Comparison of ENCODE assay signal across 13 cellular contexts in the genomic region with DNA sequence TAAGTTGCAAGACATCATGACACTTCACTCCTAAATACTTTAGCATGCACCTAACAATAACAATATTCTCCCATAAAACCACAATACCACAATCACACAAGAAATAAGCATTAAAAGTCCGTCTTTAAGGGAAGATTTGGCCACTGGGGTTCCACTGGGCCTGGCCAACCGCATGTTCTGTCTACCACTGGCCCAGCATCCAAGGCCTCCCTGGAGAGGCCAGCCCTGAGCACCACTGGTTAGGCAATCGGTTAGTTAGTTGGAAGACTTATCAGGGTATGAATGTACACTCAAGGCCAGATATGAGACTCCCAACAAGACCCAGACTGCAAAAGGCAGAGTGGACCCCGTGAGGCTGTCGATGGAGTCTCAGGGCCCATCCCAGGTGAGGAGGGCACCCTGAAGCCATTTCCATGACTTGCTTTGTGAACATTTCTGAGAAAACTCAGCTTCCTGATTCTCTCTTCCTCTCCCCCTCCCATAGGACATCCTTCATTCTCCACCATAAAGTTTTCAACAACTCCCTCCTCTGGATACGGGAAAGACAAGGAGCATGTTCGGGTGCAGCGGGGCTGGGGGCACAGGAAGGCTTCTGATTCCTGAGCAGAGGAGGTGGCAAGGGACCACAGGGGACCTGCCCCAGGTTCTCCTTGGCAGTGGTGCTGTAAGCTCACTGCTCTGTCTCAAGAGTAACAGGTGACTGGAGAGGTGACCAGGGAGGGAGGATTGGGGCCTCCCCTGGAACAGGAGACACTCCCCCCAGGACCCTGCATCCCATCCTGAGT. TPM values are rescaled to one million over a fixed set of nuclear protein-coding genes. Genes with fewer than 3 reads are reported as not detected.
DNase-seq lines count a peak whose midpoint lies in the region; ATAC-seq, FAIRE-seq and TF ChIP-seq lines count a peak whose summit lies in the region.
"Had no signal": no experiment of that assay in that cellular context is flagged by ENCODE, and none has a peak within 500 bp of the region (broad histone marks: within the 10 kb centered on the region; RNA-seq: fewer than 3 reads in every experiment).

No MANE protein-coding gene starts in this region.

- no peaks in the 10 kb centered on the region for H3K9me2 ChIP-seq in PC-3 (replicated peaks; ENCODE audit: low read length)

- BruUV-seq in PC-3 (replicated peaks; lab: Mats Ljungman, UMichigan): no TSS peak
- no TSS peak for BruUV-seq in endothelial cell of umbilical vein (replicated peaks; lab: Mats Ljungman, UMichigan)

- peaks cover 68% of the 10 kb centered on the region for H3K4me1 ChIP-seq in PC-3 (ENCODE audit: insufficient read depth, low read length)
- peaks cover 80% of the 10 kb centered on the region for H3K4me1 ChIP-seq in endothelial cell of umbilical vein (ENCODE audit: control insufficient read depth, extremely low read depth, insufficient read depth, low read length)
- H3K4me1 ChIP-seq in osteoblast (ENCODE audit: insufficient read depth, low read length): peaks cover 65% of the 10 kb centered on the region

- no peak overlapping the region for H2AFZ ChIP-seq in PC-3 (ENCODE audit: low read length)
- no peak overlapping the region for H2AFZ ChIP-seq in endothelial cell of umbilical vein (ENCODE audit: low read depth, low read length)
- no peak overlapping the region for H2AFZ ChIP-seq in osteoblast (ENCODE audit: low read length)

- H3K9me3 ChIP-seq in PC-3 (ENCODE audit: low read length) (no peaks in the 10 kb centered on the region), endothelial cell of umbilical vein (replicated peaks; ENCODE audit: control insufficient read depth, insufficient read depth, low read length) (no peaks in the 10 kb centered on the region), osteoblast (ENCODE audit: low read depth, low read length) (no peaks in the 10 kb centered on the region)

- intact Hi-C loops in PC-3 (cut with micrococcal nuclease): no loop called here
- intact Hi-C loops in endothelial cell of umbilical vein (cut with micrococcal nuclease): no loop called here

- H3K4me3 ChIP-seq in PC-3 (ENCODE audit: low read length): no peak overlapping the region
- H3K4me3 ChIP-seq in endothelial cell of umbilical vein (replicated peaks in 1 of 3; ENCODE audit: insufficient read depth in 1 of 3, low read depth in 1 of 3, low read length in 3 of 3): no peak overlapping the region
- no peak overlapping the region for H3K4me3 ChIP-seq in osteoblast (ENCODE audit: insufficient read depth, low read length)

- H3K36me3 ChIP-seq in PC-3 (ENCODE audit: low read depth, low read length): peaks cover 50% of the 10 kb centered on the region
- peaks cover 0 to 4% of the 10 kb centered on the region in 2 experiments for H3K36me3 ChIP-seq in endothelial cell of umbilical vein (ENCODE audit: control insufficient read depth in 2 of 2, extremely low read depth in 1 of 2, insufficient read depth in 2 of 2, low read length in 2 of 2)
- peaks cover 6% of the 10 kb centered on the region for H3K36me3 ChIP-seq in osteoblast (ENCODE audit: insufficient read depth, low read length)

- H3K27me3 ChIP-seq in PC-3 (ENCODE audit: low read length): no peaks in the 10 kb centered on the region
- H3K27me3 ChIP-seq in endothelial cell of umbilical vein (ENCODE audit: control insufficient read depth in 2 of 2, insufficient read depth in 2 of 2, low read length in 2 of 2): no peaks in the 10 kb centered on the region
- H3K27me3 ChIP-seq in osteoblast (ENCODE audit: insufficient read depth, low read length): no peaks in the 10 kb centered on the region

- H3K79me2 ChIP-seq in PC-3 (ENCODE audit: low read length) (peaks cover 100% of the 10 kb centered on the region), endothelial cell of umbilical vein (ENCODE audit: control insufficient read depth, insufficient read depth, low read length) (peaks cover 89% of the 10 kb centered on the region), osteoblast (ENCODE audit: insufficient read depth, low read length) (peaks cover 95% of the 10 kb centered on the region)

- DNase-seq in AG20443 (ENCODE audit: low spot score) (peak; percentile 54), PC-3 (no peak), endothelial cell of umbilical vein (ENCODE audit: low read depth, low spot score) (no peak), osteoblast (ENCODE audit: insufficient read length, low spot score, missing footprints) (no peak), AG08396 (ENCODE audit: low spot score) (no peak)
- no peak for DNase-seq in stimulated activated CD4-positive, alpha-beta T cell treated with anti-CD3 and anti-CD28 coated beads, Interleukin-4, amount 100 ng/mL, for 1 hour
- DNase-seq in effector CD4-positive, alpha-beta T cell: no peak
- DNase-seq: DMS 273 treated with DMSO at 0.1 percent for 48 hours; NCI-H1105 treated with DMSO at 0.1 percent for 48 hours; stimulated activated naive CD4-positive, alpha-beta T cell treated with Interleukin-2 at 50 U/mL for 16 hours had no signal

- H3F3A ChIP-seq in PC-3 (ENCODE audit: low read length, unreplicated experiment): peaks cover 17% of the 10 kb centered on the region

- no peak for FAIRE-seq in endothelial cell of umbilical vein (lab: Jason Lieb, UNC)
- FAIRE-seq: GM18507, TTC549 had no signal

- H3K27ac ChIP-seq in PC-3 (ENCODE audit: low read length): peak overlapping the region; percentile 7; the same call in 1 of the 2 replicates
- H3K27ac ChIP-seq in endothelial cell of umbilical vein (ENCODE audit: insufficient read depth, low read depth, low read length): peak overlapping the region; percentile 14
- H3K27ac ChIP-seq in osteoblast (ENCODE audit: low read depth, low read length): peak overlapping the region; percentile 52

- H3K4me2 ChIP-seq in PC-3 (ENCODE audit: low read length) (peak overlapping the region; percentile 50), endothelial cell of umbilical vein (ENCODE audit: insufficient read depth, low read length) (no peak overlapping the region), osteoblast (ENCODE audit: insufficient read depth, low read length) (peak overlapping the region; percentile 4)

- no peak for TF ChIP-seq POLR2A in endothelial cell of umbilical vein (IDR thresholded peaks at IDR 0.05; ENCODE audit: low read depth, low read length)

- no peak for TF ChIP-seq CTCF in PC-3 (conservative IDR thresholded peaks at IDR 0.05; ENCODE audit: low read depth, low read length)
- TF ChIP-seq CTCF in endothelial cell of umbilical vein (IDR thresholded peaks at IDR 0.05; ENCODE audit: extremely low read depth in 1 of 2, insufficient read depth in 1 of 2, low read depth in 1 of 2, low read length in 2 of 2): no peak
- TF ChIP-seq CTCF in osteoblast (IDR thresholded peaks at IDR 0.05; ENCODE audit: extremely low read depth, low read depth, low read length): no peak

- H3K9ac ChIP-seq in PC-3 (ENCODE audit: low read length): no peak overlapping the region
- no peak overlapping the region for H3K9ac ChIP-seq in endothelial cell of umbilical vein (replicated peaks; ENCODE audit: extremely low read depth, insufficient read depth, low read length)

- H4K20me1 ChIP-seq in PC-3 (ENCODE audit: low read length): peaks cover 46% of the 10 kb centered on the region
- H4K20me1 ChIP-seq in endothelial cell of umbilical vein (replicated peaks; ENCODE audit: control insufficient read depth, extremely low read depth, insufficient read depth, low read length): no peaks in the 10 kb centered on the region
- peaks cover 54% of the 10 kb centered on the region for H4K20me1 ChIP-seq in osteoblast (ENCODE audit: insufficient read depth, low read length)

- no peaks in the 10 kb centered on the region for H3K9me1 ChIP-seq in endothelial cell of umbilical vein (replicated peaks; ENCODE audit: control insufficient read depth, extremely low read depth, insufficient read depth, low read length)

- CTCF ChIA-PET in PC-3 (lab: Charles Lee): no interaction called here
- CTCF ChIA-PET in endothelial cell of umbilical vein (lab: Charles Lee): interaction anchor here (27.7 to 33.5 kb wide), 2 partner anchors 13 to 32 kb away, joined by 906 to 1402 read pairs; no protein-coding TSS in a partner anchor

- ATAC-seq in PC-3: no peak
- no peak for ATAC-seq in HG02852 (IDR thresholded peaks at IDR 0.05; ENCODE audit: unreplicated experiment)

- dilution Hi-C loops in endothelial cell of umbilical vein (cut with MboI; ENCODE audit: extremely low pct_ligation_motif_present, low sequenced_read_pairs): no loop called here

- POLR2A ChIA-PET in PC-3 (lab: Charles Lee; ENCODE audit: unreplicated experiment): interaction anchor here (0.5 to 1.0 kb wide), 2 partner anchors 29 to 58 kb away, joined by 3 read pairs; no protein-coding TSS in a partner anchor
- POLR2A ChIA-PET in endothelial cell of umbilical vein (lab: Charles Lee): no interaction called here

RNA-seq across cellular contexts. Expression of a gene that starts 5.9 kb away (rescaled TPM):
- total RNA-seq in PC-3 (2014; rRNA removed) (313 and 413 TPM in 2 replicates), endothelial cell of umbilical vein (228 and 258 TPM in 2 replicates), osteoblast (41.6 and 46.3 TPM in 2 replicates)
- 132 and 192 TPM in 2 replicates for polyA plus RNA-seq in endothelial cell of umbilical vein
- 97.5 and 108 TPM in 2 replicates for polyA plus RNA-seq in endothelial cell of umbilical vein (2011; cell fraction: cytosol; rRNA removed)
- 253 and 301 TPM in 2 replicates for polyA plus RNA-seq in endothelial cell of umbilical vein (2011; cell fraction: nucleus; rRNA removed)
- 204 and 280 TPM in 2 replicates for polyA plus RNA-seq in endothelial cell of umbilical vein (2012)
- polyA minus RNA-seq in endothelial cell of umbilical vein: 119 and 149 TPM in 2 replicates
- polyA minus RNA-seq in endothelial cell of umbilical vein (2011; cell fraction: cytosol; rRNA and poly(A)+ RNA removed): 23.4 TPM
- polyA minus RNA-seq in endothelial cell of umbilical vein (2011; cell fraction: nucleus; rRNA and poly(A)+ RNA removed): 96.7 and 110 TPM in 2 replicates

RNA-seq across cellular contexts. Expression of a gene that starts 32.1 kb away (rescaled TPM):
- total RNA-seq in PC-3 (2014; rRNA removed): under 0.01 TPM in 2 replicates
- 2,424 and 7,220 TPM in 2 replicates for total RNA-seq in endothelial cell of umbilical vein
- polyA plus RNA-seq in endothelial cell of umbilical vein: under 0.01 TPM in 2 replicates
- polyA plus RNA-seq in endothelial cell of umbilical vein (2011; cell fraction: cytosol; rRNA removed): under 0.01 TPM in 2 replicates
- under 0.01 TPM in 2 replicates for polyA plus RNA-seq in endothelial cell of umbilical vein (2011; cell fraction: nucleus; rRNA removed)
- polyA plus RNA-seq in endothelial cell of umbilical vein (2012): 82.7 and 305 TPM in 2 replicates
- polyA minus RNA-seq in endothelial cell of umbilical vein: under 0.01 TPM in 2 replicates
- 34,060 TPM for polyA minus RNA-seq in endothelial cell of umbilical vein (2011; cell fraction: cytosol; rRNA and poly(A)+ RNA removed)
- under 0.01 TPM in 2 replicates for polyA minus RNA-seq in endothelial cell of umbilical vein (2011; cell fraction: nucleus; rRNA and poly(A)+ RNA removed)
- under 0.01 TPM in 2 replicates for total RNA-seq in osteoblast

RNA-seq across cellular contexts. Expression of a gene that starts 33.4 kb away (rescaled TPM):
- total RNA-seq in PC-3 (2014; rRNA removed): under 0.01 TPM in 2 replicates
- total RNA-seq in endothelial cell of umbilical vein: 2,141 and 7,155 TPM in 2 replicates
- polyA plus RNA-seq in endothelial cell of umbilical vein: under 0.01 TPM in 2 replicates
- under 0.01 TPM in 1 of 2 replicates, not detected in the other for polyA plus RNA-seq in endothelial cell of umbilical vein (2011; cell fraction: cytosol; rRNA removed)
- under 0.01 TPM in 2 replicates for polyA plus RNA-seq in endothelial cell of umbilical vein (2011; cell fraction: nucleus; rRNA removed)
- polyA plus RNA-seq in endothelial cell of umbilical vein (2012): 82.7 and 366 TPM in 2 replicates
- polyA minus RNA-seq in endothelial cell of umbilical vein: under 0.01 TPM in 2 replicates
- 35,848 TPM for polyA minus RNA-seq in endothelial cell of umbilical vein (2011; cell fraction: cytosol; rRNA and poly(A)+ RNA removed)
- polyA minus RNA-seq in endothelial cell of umbilical vein (2011; cell fraction: nucleus; rRNA and poly(A)+ RNA removed): under 0.01 TPM in 2 replicates
- under 0.01 TPM in 2 replicates for total RNA-seq in osteoblast

RNA-seq across cellular contexts. Expression of a gene that starts 42.5 kb away (rescaled TPM):
- total RNA-seq in PC-3 (2014; rRNA removed): 0.98 and 1.9 TPM in 2 replicates
- total RNA-seq in endothelial cell of umbilical vein: 1.2 and 1.4 TPM in 2 replicates
- 0.76 and 0.79 TPM in 2 replicates for polyA plus RNA-seq in endothelial cell of umbilical vein
- 0.86 and 0.96 TPM in 2 replicates for polyA plus RNA-seq in endothelial cell of umbilical vein (2011; cell fraction: cytosol; rRNA removed)
- 0.76 and 0.83 TPM in 2 replicates for polyA plus RNA-seq in endothelial cell of umbilical vein (2011; cell fraction: nucleus; rRNA removed)
- 0.90 and 1.1 TPM in 2 replicates for polyA plus RNA-seq in endothelial cell of umbilical vein (2012)
- polyA minus RNA-seq in endothelial cell of umbilical vein: 1.6 and 1.9 TPM in 2 replicates
- 1.5 TPM for polyA minus RNA-seq in endothelial cell of umbilical vein (2011; cell fraction: cytosol; rRNA and poly(A)+ RNA removed)
- 0.34 and 0.87 TPM in 2 replicates for polyA minus RNA-seq in endothelial cell of umbilical vein (2011; cell fraction: nucleus; rRNA and poly(A)+ RNA removed)
- total RNA-seq in osteoblast: 1.1 and 1.2 TPM in 2 replicates

RNA-seq across cellular contexts. Expression of a gene that starts 58.7 kb away (rescaled TPM):
- total RNA-seq in PC-3 (2014; rRNA removed): 6,714 and 7,550 TPM in 2 replicates
- 2,020 and 2,099 TPM in 2 replicates for total RNA-seq in endothelial cell of umbilical vein
- 7,015 and 7,522 TPM in 2 replicates for polyA plus RNA-seq in endothelial cell of umbilical vein
- polyA plus RNA-seq in endothelial cell of umbilical vein (2011; cell fraction: cytosol; rRNA removed): 8,040 and 8,266 TPM in 2 replicates
- 2,768 and 3,060 TPM in 2 replicates for polyA plus RNA-seq in endothelial cell of umbilical vein (2011; cell fraction: nucleus; rRNA removed)
- 2,884 and 3,284 TPM in 2 replicates for polyA plus RNA-seq in endothelial cell of umbilical vein (2012)
- polyA minus RNA-seq in endothelial cell of umbilical vein: 3,611 and 3,830 TPM in 2 replicates
- polyA minus RNA-seq in endothelial cell of umbilical vein (2011; cell fraction: cytosol; rRNA and poly(A)+ RNA removed): 2,139 TPM
- polyA minus RNA-seq in endothelial cell of umbilical vein (2011; cell fraction: nucleus; rRNA and poly(A)+ RNA removed): 516 and 595 TPM in 2 replicates
- 2,042 and 2,075 TPM in 2 replicates for total RNA-seq in osteoblast

Comparison
In these comparisons a context has a peak if more than half of its experiments do, and no peak if none do; other contexts are left out.
1. RNA of a gene that starts 32.1 kb away (total RNA-seq): 2,424 to 7,220 TPM in endothelial cell of umbilical vein; under 0.01 TPM in PC-3 and under 0.01 TPM in osteoblast; every median in the first group is over 1,000 times any median in the second.
2. RNA of a gene that starts 33.4 kb away (total RNA-seq): 2,141 to 7,155 TPM in endothelial cell of umbilical vein; under 0.01 TPM in PC-3 and under 0.01 TPM in osteoblast; every median in the first group is over 1,000 times any median in the second.
3. Peak in every context shown above with its lines, with median percentiles within 50 percentile points of each other: H3K27ac ChIP-seq.